30 cellular contexts compared by ENCODE assay signal in the genomic region with DNA sequence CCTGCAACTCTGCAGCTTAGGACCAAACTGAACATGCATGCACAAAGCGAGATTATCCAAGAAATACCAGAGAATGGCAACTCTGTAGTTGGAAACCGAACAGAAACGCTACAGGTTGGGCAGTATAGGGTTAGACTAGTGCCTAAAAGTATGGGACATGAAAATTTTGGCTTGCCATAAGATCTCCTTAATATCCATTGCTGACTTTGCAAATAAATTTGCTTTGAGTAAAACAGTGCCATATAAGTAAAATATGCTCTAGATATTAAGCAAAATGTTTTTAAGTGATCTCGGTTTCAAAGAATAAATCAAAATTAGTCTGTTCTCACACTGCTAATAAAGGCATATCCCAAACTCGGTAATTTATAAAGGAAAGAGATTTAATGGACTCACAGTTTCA.
"Had no signal": no experiment of that assay in that cellular context is flagged by ENCODE, and none has a peak within 500 bp of the region (broad histone marks: within the 10 kb centered on the region; RNA-seq: fewer than 3 reads in every experiment).

No MANE protein-coding gene starts in this region.

- ATAC-seq: natural killer cell; psoas muscle; right cardiac atrium; sciatic nerve; stimulated activated memory B cell treated with anti-CD40 and anti-IgM and Interleukin-4, amounts not matched to agents 10 μg/mL and 1 μg/mL and 100 μg/mL, for 72 hours; stimulated activated naive CD8-positive, alpha-beta T cell treated with anti-CD3 and anti-CD28 coated beads, Interleukin-15, amount 100 ng/mL, for 72 hours; stimulated activated naive CD8-positive, alpha-beta T cell treated with anti-CD3 and anti-CD28 coated beads, Interleukin-15, Interleukin-2, amounts not matched to agents 100 U/mL and 50 U/mL, for 24 hours had no signal

- H3K27ac ChIP-seq: neural progenitor cell, ovary, parathyroid adenoma, psoas muscle, skin epidermis, spleen, suprapubic skin, testis, thyroid gland, tibial nerve, upper lobe of left lung, vagina had no signal

- H2AFZ ChIP-seq: neural progenitor cell, parathyroid adenoma had no signal

- H3K9me3 ChIP-seq: ovary, psoas muscle, suprapubic skin, testis, thyroid gland, tibial nerve, upper lobe of left lung, vagina had no signal

- FAIRE-seq: urothelium cell line had no signal

- H3K27me3 ChIP-seq: neural progenitor cell, ovary, spleen, suprapubic skin, testis, thyroid gland, tibial nerve, upper lobe of left lung, vagina had no signal

- DNase-seq: natural killer cell; occipital lobe; ovary; posterior cingulate gyrus; psoas muscle; right cardiac atrium; spleen; stimulated activated CD4-positive, alpha-beta T cell treated with anti-CD3 and anti-CD28 coated beads, Interleukin-12 subunit alpha, Interleukin-12 subunit beta, amount 100 ng/mL, for 4 hours; stimulated activated CD4-positive, alpha-beta T cell treated with anti-CD3 and anti-CD28 coated beads, Interleukin-1b, Interleukin-23, amount 100 ng/mL, for 48 hours; stimulated activated CD4-positive, alpha-beta T cell treated with anti-CD3 and anti-CD28 coated beads, Interleukin-4, amount 100 ng/mL, for 1 hour; stimulated activated CD4-positive, alpha-beta T cell treated with anti-CD3 and anti-CD28 coated beads, Interleukin-4, amount 100 ng/mL, for 4 hours; stimulated activated CD8-positive, alpha-beta memory T cell treated with anti-CD3 and anti-CD28 coated beads, Interleukin-4, amount 100 ng/mL, for 48 hours; stimulated activated naive CD4-positive, alpha-beta T cell; stimulated activated naive CD8-positive, alpha-beta T cell treated with anti-CD3 and anti-CD28 coated beads, Interleukin-15, amount 100 ng/mL, for 72 hours; stimulated activated naive CD8-positive, alpha-beta T cell treated with anti-CD3 and anti-CD28 coated beads, Interleukin-15, Interleukin-2, amounts not matched to agents 100 U/mL and 50 U/mL, for 24 hours; substantia nigra; testis; thyroid gland; trophoblast cell; upper lobe of left lung had no signal

- H3K9ac ChIP-seq: neural progenitor cell, parathyroid adenoma had no signal

- H3K4me2 ChIP-seq: neural progenitor cell, smooth muscle cell had no signal

- H3K36me3 ChIP-seq: neural progenitor cell, ovary, spleen, suprapubic skin, thyroid gland, tibial nerve, upper lobe of left lung, vagina had no signal

- H3K4me1 ChIP-seq: neural progenitor cell, parathyroid adenoma, psoas muscle, spleen, suprapubic skin, testis, thyroid gland, tibial nerve, upper lobe of left lung, vagina had no signal

- H3K79me2 ChIP-seq: parathyroid adenoma had no signal

- H3K4me3 ChIP-seq: neural progenitor cell, ovary, psoas muscle, skin epidermis, smooth muscle cell, spleen, suprapubic skin, testis, thyroid gland, tibial nerve, upper lobe of left lung, vagina had no signal
